7 cellular contexts compared by ENCODE assay signal in the genomic region with DNA sequence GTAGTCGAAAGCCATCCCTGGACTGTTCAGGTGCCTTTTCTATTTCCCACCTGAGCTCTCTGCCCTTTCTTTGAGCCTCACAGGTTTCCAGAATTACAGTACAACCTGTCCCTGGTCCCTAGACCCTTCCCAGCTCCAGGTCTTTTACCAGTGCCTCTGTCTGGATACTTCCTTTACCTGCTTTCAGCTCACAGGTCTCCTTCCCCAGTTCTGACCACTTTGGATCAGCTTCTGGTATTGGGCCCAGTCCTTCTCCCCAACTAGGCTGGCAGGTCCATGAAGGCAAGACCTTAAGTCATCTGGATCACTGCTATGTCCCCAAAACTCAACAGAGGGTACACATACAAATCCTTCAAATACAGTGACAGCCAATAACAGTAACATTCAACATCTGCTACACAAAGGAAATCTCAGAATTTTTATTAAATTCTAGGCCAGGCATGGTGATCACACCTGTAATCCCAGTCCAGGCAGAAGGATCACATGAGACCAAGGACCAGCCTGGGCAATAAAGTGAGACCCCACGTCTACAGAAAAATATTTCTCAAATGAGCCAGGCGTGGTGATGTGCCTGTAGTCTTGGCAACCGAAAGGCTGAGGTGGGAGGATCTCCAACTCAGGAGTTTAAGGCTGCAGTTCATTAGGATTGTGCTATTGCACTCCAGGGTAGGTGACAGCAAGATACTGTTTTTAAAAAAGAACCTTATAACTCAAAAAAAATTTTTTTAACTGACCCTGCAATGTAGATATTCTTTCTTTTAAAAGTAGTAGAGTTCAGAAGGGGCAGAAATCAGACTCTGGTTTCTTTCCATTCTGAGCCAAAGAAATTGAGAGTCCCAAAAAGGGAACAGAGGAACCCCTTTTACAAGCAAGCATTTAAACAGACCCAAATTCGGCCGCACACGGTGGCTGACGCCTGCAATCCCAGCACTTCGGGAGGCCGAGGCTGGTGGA. TPM values are rescaled to one million over a fixed set of nuclear protein-coding genes. Genes with fewer than 3 reads are reported as not detected.
DNase-seq lines count a peak whose midpoint lies in the region; ATAC-seq and TF ChIP-seq lines count a peak whose summit lies in the region.

No MANE protein-coding gene starts in this region.

- H3K36me3 ChIP-seq in iPS-15b (ENCODE audit: control insufficient read depth, insufficient read depth, low read length), result peaks cover 23% of the 10 kb centered on the region

- no peak for ATAC-seq in stimulated activated memory B cell treated with anti-CD40 and anti-IgM and Interleukin-4, amounts not matched to agents 10 μg/mL and 1 μg/mL and 100 μg/mL, for 72 hours
- no peak for ATAC-seq in GM18858 (IDR thresholded peaks at IDR 0.05; ENCODE audit: unreplicated experiment)

- peaks cover 18% of the 10 kb centered on the region for H3K27me3 Mint-ChIP-seq in HFFc6 (ENCODE audit: insufficient read depth)
- H3K27me3 Mint-ChIP-seq in activated CD4-positive, alpha-beta memory T cell treated with anti-CD3 and anti-CD28 coated beads, Interleukin-2, amount 10 ng/mL, durations not matched to agents 7 days and 5 days, result no peaks in the 10 kb centered on the region
- no peaks in the 10 kb centered on the region for H3K27me3 Mint-ChIP-seq in stimulated activated memory B cell treated with anti-CD40 and anti-IgM and Interleukin-4, amounts not matched to agents 10 μg/mL and 1 μg/mL and 100 μg/mL, for 72 hours

- H3K9ac ChIP-seq in iPS-15b (ENCODE audit: low read depth, low read length), result no peak overlapping the region

- H3K36me3 Mint-ChIP-seq in HFFc6 (ENCODE audit: low read depth), result peaks cover 32% of the 10 kb centered on the region
- H3K36me3 Mint-ChIP-seq in activated CD4-positive, alpha-beta memory T cell treated with anti-CD3 and anti-CD28 coated beads, Interleukin-2, amount 10 ng/mL, durations not matched to agents 7 days and 5 days (ENCODE audit: low read depth), result peaks cover 45% of the 10 kb centered on the region
- peaks cover 40% of the 10 kb centered on the region for H3K36me3 Mint-ChIP-seq in stimulated activated memory B cell treated with anti-CD40 and anti-IgM and Interleukin-4, amounts not matched to agents 10 μg/mL and 1 μg/mL and 100 μg/mL, for 72 hours

- peaks cover 49% of the 10 kb centered on the region for H3K4me1 Mint-ChIP-seq in HFFc6 (ENCODE audit: low read depth)
- peaks cover 65% of the 10 kb centered on the region for H3K4me1 Mint-ChIP-seq in activated CD4-positive, alpha-beta memory T cell treated with anti-CD3 and anti-CD28 coated beads, Interleukin-2, amount 10 ng/mL, durations not matched to agents 7 days and 5 days
- peaks cover 64% of the 10 kb centered on the region for H3K4me1 Mint-ChIP-seq in stimulated activated memory B cell treated with anti-CD40 and anti-IgM and Interleukin-4, amounts not matched to agents 10 μg/mL and 1 μg/mL and 100 μg/mL, for 72 hours

- no peaks in the 10 kb centered on the region for H3K27me3 ChIP-seq in iPS-15b (ENCODE audit: control insufficient read depth, insufficient read depth, low read length)

- H3K4me3 Mint-ChIP-seq in HFFc6, result peak overlapping the region; percentile 100
- peak overlapping the region; percentile 99 for H3K4me3 Mint-ChIP-seq in activated CD4-positive, alpha-beta memory T cell treated with anti-CD3 and anti-CD28 coated beads, Interleukin-2, amount 10 ng/mL, durations not matched to agents 7 days and 5 days
- peak overlapping the region; percentile 95 for H3K4me3 Mint-ChIP-seq in stimulated activated memory B cell treated with anti-CD40 and anti-IgM and Interleukin-4, amounts not matched to agents 10 μg/mL and 1 μg/mL and 100 μg/mL, for 72 hours

- CTCF ChIA-PET in activated CD4-positive, alpha-beta memory T cell treated with anti-CD3 and anti-CD28 coated beads, Interleukin-2, amount 10 ng/mL, durations not matched to agents 7 days and 5 days (lab: Charles Lee), result interaction anchor here (0.6 to 1.9 kb wide), 14 partner anchors 11 to 536 kb away, joined by 3 to 25 read pairs (median 8); a partner anchor contains a TSS

- H3K9me3 Mint-ChIP-seq in HFFc6, result peaks cover 6% of the 10 kb centered on the region
- H3K9me3 Mint-ChIP-seq in activated CD4-positive, alpha-beta memory T cell treated with anti-CD3 and anti-CD28 coated beads, Interleukin-2, amount 10 ng/mL, durations not matched to agents 7 days and 5 days, result no peaks in the 10 kb centered on the region
- H3K9me3 Mint-ChIP-seq in stimulated activated memory B cell treated with anti-CD40 and anti-IgM and Interleukin-4, amounts not matched to agents 10 μg/mL and 1 μg/mL and 100 μg/mL, for 72 hours, result no peaks in the 10 kb centered on the region

- POLR2A ChIA-PET in activated CD4-positive, alpha-beta memory T cell treated with anti-CD3 and anti-CD28 coated beads, Interleukin-2, amount 10 ng/mL, durations not matched to agents 7 days and 5 days (lab: Charles Lee), result interaction anchor here (1.0 to 6.8 kb wide), 20 partner anchors 8 to 222 kb away, joined by 3 to 157 read pairs (median 14); a partner anchor contains a TSS

- peak overlapping the region; percentile 98 for H3K27ac Mint-ChIP-seq in HFFc6
- peak overlapping the region; percentile 98 for H3K27ac Mint-ChIP-seq in activated CD4-positive, alpha-beta memory T cell treated with anti-CD3 and anti-CD28 coated beads, Interleukin-2, amount 10 ng/mL, durations not matched to agents 7 days and 5 days
- peak overlapping the region; percentile 99 for H3K27ac Mint-ChIP-seq in stimulated activated memory B cell treated with anti-CD40 and anti-IgM and Interleukin-4, amounts not matched to agents 10 μg/mL and 1 μg/mL and 100 μg/mL, for 72 hours

- no peak for TF ChIP-seq CTCF in HFFc6 (IDR thresholded peaks at IDR 0.05)

- peak overlapping the region; percentile 99 for H3K4me3 ChIP-seq in iPS-15b (ENCODE audit: low read depth, low read length)

- H3K4me1 ChIP-seq in iPS-15b (ENCODE audit: control insufficient read depth, insufficient read depth, low read length), result peaks cover 11% of the 10 kb centered on the region

- no peak for DNase-seq in HFFc6
- DNase-seq in activated CD4-positive, alpha-beta memory T cell treated with anti-CD3 and anti-CD28 coated beads, Interleukin-2, amount 10 ng/mL, durations not matched to agents 7 days and 5 days, result no peak
- DNase-seq in UCSD-AML1 (lab: John Stamatoyannopoulos, UW; ENCODE audit: unreplicated experiment), result no peak
- no peak for DNase-seq in HPDE6-E6E7 (ENCODE audit: extremely low spot score)

- no peaks in the 10 kb centered on the region for H3K9me3 ChIP-seq in iPS-15b (ENCODE audit: control insufficient read depth, insufficient read depth, low read length)

RNA-seq across cellular contexts. Expression of a gene that starts 1.3 kb away (rescaled TPM):
- 1,000 to 10,000 TPM; 1,647 to 2,008 (median 1,885) TPM for total RNA-seq in HFFc6 (2021; fragmentation: NEBNext Ultra II Directional; extraction: Animal tissue kit (Norgen Biotek cat#: 25700))
- total RNA-seq in activated CD4-positive, alpha-beta memory T cell treated with anti-CD3 and anti-CD28 coated beads, Interleukin-2, amount 10 ng/mL, durations not matched to agents 7 days and 5 days, result 1,000 to 10,000 TPM; 2,238 to 2,243 TPM

RNA-seq across cellular contexts. Expression of a gene that starts 11.0 kb away (rescaled TPM):
- 100 to 1,000 TPM; 102 to 129 (median 107) TPM for total RNA-seq in HFFc6 (2021; fragmentation: NEBNext Ultra II Directional; extraction: Animal tissue kit (Norgen Biotek cat#: 25700))
- total RNA-seq in activated CD4-positive, alpha-beta memory T cell treated with anti-CD3 and anti-CD28 coated beads, Interleukin-2, amount 10 ng/mL, durations not matched to agents 7 days and 5 days, result 100 to 1,000 TPM; 153 to 159 TPM

RNA-seq across cellular contexts. Expression of a gene that starts 21.9 kb away (rescaled TPM):
- 10 to 100 TPM; 38.3 to 56.0 (median 45.7) TPM for total RNA-seq in HFFc6 (2021; fragmentation: NEBNext Ultra II Directional; extraction: Animal tissue kit (Norgen Biotek cat#: 25700))
- 10 to 100 TPM; 82.4 to 93.0 TPM for total RNA-seq in activated CD4-positive, alpha-beta memory T cell treated with anti-CD3 and anti-CD28 coated beads, Interleukin-2, amount 10 ng/mL, durations not matched to agents 7 days and 5 days

RNA-seq across cellular contexts. Expression of a gene that starts 27.8 kb away (rescaled TPM):
- total RNA-seq in HFFc6 (2021; fragmentation: NEBNext Ultra II Directional; extraction: Animal tissue kit (Norgen Biotek cat#: 25700)), result 10 to 100 TPM; 30.9 to 81.6 (median 68.5) TPM
- total RNA-seq in activated CD4-positive, alpha-beta memory T cell treated with anti-CD3 and anti-CD28 coated beads, Interleukin-2, amount 10 ng/mL, durations not matched to agents 7 days and 5 days, result 100 to 1,000 TPM; 189 to 194 TPM

RNA-seq across cellular contexts. Expression of a gene that starts 43.2 kb away (rescaled TPM):
- total RNA-seq in HFFc6 (2021; fragmentation: NEBNext Ultra II Directional; extraction: Animal tissue kit (Norgen Biotek cat#: 25700)), result 10 to 100 TPM; 38.2 to 48.5 (median 45.2) TPM
- 10 to 100 TPM; 32.3 to 34.5 TPM for total RNA-seq in activated CD4-positive, alpha-beta memory T cell treated with anti-CD3 and anti-CD28 coated beads, Interleukin-2, amount 10 ng/mL, durations not matched to agents 7 days and 5 days
